ENCODE assay signal across 8 cellular contexts in genomic region chr14:92726135-92726932, GRCh38. TPM values are rescaled to one million over a fixed set of nuclear protein-coding genes. Genes with fewer than 3 reads are reported as not detected.
DNase-seq lines count a peak whose midpoint lies in the region; ATAC-seq, FAIRE-seq and TF ChIP-seq lines count a peak whose summit lies in the region.

No MANE protein-coding gene starts in this region.

- no peaks in the 10 kb centered on the region for H3K27me3 ChIP-seq in thyroid gland

- intact Hi-C loops in thyroid gland (cut with DNase I), result no loop called here

- peak overlapping the region; percentile 60 for H3K4me2 ChIP-seq in A549

- DNase-seq in A549 (ENCODE audit: low read depth in 1 of 2, low spot score in 1 of 2) (peak; percentile 87 to 93), HTR-8/SVneo (ENCODE audit: insufficient read length, low spot score) (peak; percentile 84), iPS-NIHi11 (ENCODE audit: low spot score) (peak; percentile 24), thyroid gland (peak in 1 of 2 donors; percentile 27), NCI-H1694 treated with DMSO at 0.1 percent for 48 hours (lab: John Stamatoyannopoulos, UW) (no peak), amygdala (lab: John Stamatoyannopoulos, UW) (no peak)
- peak; percentile 16 for DNase-seq in activated naive CD8-positive, alpha-beta T cell treated with anti-CD3 and anti-CD28 coated beads, Interleukin-2, amount 50 U/mL, for 24 hours

- peaks cover under 1% of the 10 kb centered on the region for H3K9me3 Mint-ChIP-seq in activated naive CD8-positive, alpha-beta T cell treated with anti-CD3 and anti-CD28 coated beads, Interleukin-2, amount 50 U/mL, for 24 hours

- POLR2A ChIA-PET in A549 (lab: Yijun Ruan, JAX), result interaction anchor here (1.0 to 2.9 kb wide), 2 partner anchors 15 to 22 kb away, joined by 3 to 30 read pairs; partner anchors contain the start of gene LGMN

- FAIRE-seq in A549 (lab: Jason Lieb, UNC) (no peak), HTR-8/SVneo (lab: Jason Lieb, UNC) (no peak)

- CTCF ChIA-PET in A549 (lab: Yijun Ruan, JAX), result interaction anchor here (1.3 to 6.2 kb wide), 6 partner anchors 11 to 58 kb away, joined by 3 to 54 read pairs (median 8); partner anchors contain the start of gene LGMN

- H3K9me3 ChIP-seq in A549 (peaks cover 3% of the 10 kb centered on the region; the same call in 1 of the 3 replicates), thyroid gland (no peaks in the 10 kb centered on the region)

- TF ChIP-seq EP300 in A549 (IDR thresholded peaks at IDR 0.05), result no peak

- H3K36me3 Mint-ChIP-seq in activated naive CD8-positive, alpha-beta T cell treated with anti-CD3 and anti-CD28 coated beads, Interleukin-2, amount 50 U/mL, for 24 hours (ENCODE audit: low read depth), result peaks cover 11% of the 10 kb centered on the region

- peaks cover 4 to 5% of the 10 kb centered on the region in 2 donors for H3K36me3 ChIP-seq in thyroid gland

- TF ChIP-seq POLR2A in A549 (IDR thresholded peaks at IDR 0.05; ENCODE audit: low read length), result no peak
- TF ChIP-seq POLR2A in thyroid gland (IDR thresholded peaks at IDR 0.05), result no peak

- no peak overlapping the region for H3K4me3 ChIP-seq in A549
- H3K4me3 ChIP-seq in thyroid gland (replicated peaks in 1 of 3), result no peak overlapping the region

- TF ChIP-seq CTCF in A549 (IDR thresholded peaks at IDR 0.05), result no peak
- TF ChIP-seq CTCF in thyroid gland (IDR thresholded peaks at IDR 0.05), result no peak

- peaks cover 17% of the 10 kb centered on the region for H3K27me3 Mint-ChIP-seq in activated naive CD8-positive, alpha-beta T cell treated with anti-CD3 and anti-CD28 coated beads, Interleukin-2, amount 50 U/mL, for 24 hours

- ATAC-seq in A549, result peak; percentile 94 to 96
- no peak for ATAC-seq in activated naive CD8-positive, alpha-beta T cell treated with anti-CD3 and anti-CD28 coated beads, Interleukin-2, amount 50 U/mL, for 24 hours
- no peak for ATAC-seq in HG02981 (IDR thresholded peaks at IDR 0.05; ENCODE audit: unreplicated experiment)

- TF ChIP-seq RAD21 in A549 (conservative IDR thresholded peaks at IDR 0.05 in 1 of 2, IDR thresholded peaks at IDR 0.05 in 1 of 2), result no peak

- no peak overlapping the region for H3K4me3 Mint-ChIP-seq in activated naive CD8-positive, alpha-beta T cell treated with anti-CD3 and anti-CD28 coated beads, Interleukin-2, amount 50 U/mL, for 24 hours

- H3K27ac ChIP-seq in A549 (peak overlapping the region; percentile 75 to 86), thyroid gland (peak overlapping the region in 2 of 3 donors; percentile 54 to 75)

- WGBS in A549 (ENCODE audit: missing lambda C conversion rate), result 43% methylated on average over 12 of the region's 12 CpGs
- WGBS in thyroid gland, 2 donors, result 81 to 87% methylated on average over 12 of the region's 12 CpGs

- H3K4me1 ChIP-seq in A549 (peaks cover 52% of the 10 kb centered on the region), thyroid gland (peaks cover 22 to 30% of the 10 kb centered on the region in 2 donors)

- H3K4me1 Mint-ChIP-seq in activated naive CD8-positive, alpha-beta T cell treated with anti-CD3 and anti-CD28 coated beads, Interleukin-2, amount 50 U/mL, for 24 hours, result peaks cover 19% of the 10 kb centered on the region

- peak overlapping the region; percentile 64 for H3K27ac Mint-ChIP-seq in activated naive CD8-positive, alpha-beta T cell treated with anti-CD3 and anti-CD28 coated beads, Interleukin-2, amount 50 U/mL, for 24 hours

TF ChIP-seq in A549, 52 proteins besides CTCF, POLR2A, EP300 and RAD21:
- TF ChIP-seq ZC3H11A (IDR thresholded peaks at IDR 0.05) (no peak), JUNB (IDR thresholded peaks at IDR 0.05) (no peak), FOSL2 (IDR thresholded peaks at IDR 0.05) (0 out of 2 replicates have a peak, but pooled peaks have one; percentile 24), FOSL2 (CRISPR knock-in tag; IDR thresholded peaks at IDR 0.05) (peak; percentile 71), MAFK (IDR thresholded peaks at IDR 0.05; ENCODE audit: partially characterized antibody) (peak; percentile 31), BHLHE40 (IDR thresholded peaks at IDR 0.05; ENCODE audit: low read depth, low read length) (no peak)
- TF ChIP-seq, protein P1, sequence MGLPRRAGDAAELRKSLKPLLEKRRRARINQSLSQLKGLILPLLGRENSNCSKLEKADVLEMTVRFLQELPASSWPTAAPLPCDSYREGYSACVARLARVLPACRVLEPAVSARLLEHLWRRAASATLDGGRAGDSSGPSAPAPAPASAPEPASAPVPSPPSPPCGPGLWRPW (IDR thresholded peaks at IDR 0.05), result no peak
- TF ChIP-seq, protein P2, sequence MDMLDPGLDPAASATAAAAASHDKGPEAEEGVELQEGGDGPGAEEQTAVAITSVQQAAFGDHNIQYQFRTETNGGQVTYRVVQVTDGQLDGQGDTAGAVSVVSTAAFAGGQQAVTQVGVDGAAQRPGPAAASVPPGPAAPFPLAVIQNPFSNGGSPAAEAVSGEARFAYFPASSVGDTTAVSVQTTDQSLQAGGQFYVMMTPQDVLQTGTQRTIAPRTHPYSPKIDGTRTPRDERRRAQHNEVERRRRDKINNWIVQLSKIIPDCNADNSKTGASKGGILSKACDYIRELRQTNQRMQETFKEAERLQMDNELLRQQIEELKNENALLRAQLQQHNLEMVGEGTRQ (IDR thresholded peaks at IDR 0.05), result peak; percentile 42; the same call in 1 of the 2 replicates

RNA-seq across cellular contexts. Expression of gene LGMN, which starts 22.1 kb away (rescaled TPM):
- 106 and 136 TPM in 2 replicates for polyA plus RNA-seq in A549 (2011; rRNA removed)
- 65.2 and 65.4 TPM in 2 replicates for polyA plus RNA-seq in A549 (2012; cell fraction: cytosol; rRNA removed)
- 140 TPM in 2 replicates for polyA plus RNA-seq in A549 (2012; cell fraction: nucleus; rRNA removed)
- 59.6 to 70.4 TPM (median 66.2 TPM) in 3 replicates for polyA plus RNA-seq in A549 (2017; fragmentation: RNase III; extraction: RNeasy Plus Mini Kit Qiagen cat#74134 plus additional on column Dnase treatment)
- 65.5 and 79.0 TPM in 2 replicates for polyA minus RNA-seq in A549 (2011; rRNA and poly(A)+ RNA removed)
- total RNA-seq in thyroid gland, result 100 to 1,000 TPM; 226 to 405 (median 297) TPM

Comparison
In these comparisons a context has a peak if more than half of its experiments do, and no peak if none do; other contexts are left out.
1. ATAC-seq: peak in A549 (2 of 2); none in activated naive CD8-positive, alpha-beta T cell treated with anti-CD3 and anti-CD28 coated beads, Interleukin-2, amount 50 U/mL, for 24 hours (single experiment) and HG02981 (single experiment).
2. DNase-seq: peak in A549 (2 of 2), HTR-8/SVneo (single experiment), activated naive CD8-positive, alpha-beta T cell treated with anti-CD3 and anti-CD28 coated beads, Interleukin-2, amount 50 U/mL, for 24 hours (single experiment) and iPS-NIHi11 (single experiment); none in NCI-H1694 treated with DMSO at 0.1 percent for 48 hours (single experiment) and amygdala (0 of 56).